Comparison of ENCODE assay signal across 18 cellular contexts in genomic region chr10:73497623-73498022, GRCh38. TPM values are rescaled to one million over a fixed set of nuclear protein-coding genes. Genes with fewer than 3 reads are reported as not detected.
DNase-seq lines count a peak whose midpoint lies in the region; ATAC-seq and TF ChIP-seq lines count a peak whose summit lies in the region.
"Had no signal": no experiment of that assay in that cellular context is flagged by ENCODE, and none has a peak within 500 bp of the region (broad histone marks: within the 10 kb centered on the region; RNA-seq: fewer than 3 reads in every experiment).

No MANE protein-coding gene starts in this region.

- H3K4me3 ChIP-seq in Karpas-422 (ENCODE audit: low read length) = no peak overlapping the region
- no peak overlapping the region for H3K4me3 ChIP-seq in Peyer's patch
- H3K4me3 ChIP-seq: SJCRH30 had no signal

- no peak overlapping the region for H2AFZ ChIP-seq in Karpas-422 (ENCODE audit: low read length)

- no peak for ATAC-seq in CD4-positive, alpha-beta T cell (ENCODE audit: poor library complexity)
- ATAC-seq in left ventricle myocardium superior (no peak), GM21367 (IDR thresholded peaks at IDR 0.05; ENCODE audit: unreplicated experiment) (no peak)
- ATAC-seq: PC-3 had no signal

- peaks cover 16% of the 10 kb centered on the region for H3K36me3 Mint-ChIP-seq in CD4-positive, alpha-beta T cell (ENCODE audit: low read depth)
- H3K36me3 Mint-ChIP-seq in brain = peaks cover 40% of the 10 kb centered on the region
- no peaks in the 10 kb centered on the region for H3K36me3 Mint-ChIP-seq in osteocyte (ENCODE audit: unreplicated experiment)

- H3K27ac ChIP-seq in CD4-positive, alpha-beta T cell (ENCODE audit: low read depth, low read length) = no peak overlapping the region
- H3K27ac ChIP-seq in Karpas-422 (ENCODE audit: low read length) = no peak overlapping the region; the same call in 1 of the 2 replicates
- no peak overlapping the region for H3K27ac ChIP-seq in Peyer's patch
- H3K27ac ChIP-seq: SJCRH30 had no signal

- H3K36me3 ChIP-seq in Karpas-422 (ENCODE audit: insufficient read depth, low read length) (no peaks in the 10 kb centered on the region), Peyer's patch (peaks cover 0 to 37% (median 0%) of the 10 kb centered on the region in 3 donors)

- H3K27ac Mint-ChIP-seq in CD4-positive, alpha-beta T cell = peak overlapping the region; percentile 78
- H3K27ac Mint-ChIP-seq in brain (peak overlapping the region in 4 of 5 experiments; percentile 95 to 99 (median 98)), osteocyte (ENCODE audit: unreplicated experiment) (no peak overlapping the region)
- H3K27ac Mint-ChIP-seq: H9 had no signal

- H3K4me3 Mint-ChIP-seq in CD4-positive, alpha-beta T cell = peak overlapping the region; percentile 63
- peak overlapping the region in 4 of 5 experiments; percentile 13 to 96 (median 88) for H3K4me3 Mint-ChIP-seq in brain
- peak overlapping the region; percentile 8 for H3K4me3 Mint-ChIP-seq in osteocyte (ENCODE audit: unreplicated experiment)
- H3K4me3 Mint-ChIP-seq: CD14-positive monocyte had no signal

- TF ChIP-seq POLR2A in Peyer's patch (IDR thresholded peaks at IDR 0.05) = no peak

- H3K4me1 ChIP-seq in Karpas-422 (ENCODE audit: low read length) (peaks cover 49% of the 10 kb centered on the region), Peyer's patch (peaks cover 0 to 32% (median 6%) of the 10 kb centered on the region in 4 donors)

- peak overlapping the region; percentile 91 for H3K4me2 ChIP-seq in Karpas-422 (ENCODE audit: low read depth, low read length, poor library complexity, severe bottlenecking)

- peaks cover 62% of the 10 kb centered on the region for H3K4me1 Mint-ChIP-seq in CD4-positive, alpha-beta T cell (ENCODE audit: low read depth)
- peaks cover 43% of the 10 kb centered on the region for H3K4me1 Mint-ChIP-seq in brain
- H3K4me1 Mint-ChIP-seq in osteocyte (ENCODE audit: unreplicated experiment) = peaks cover 31% of the 10 kb centered on the region

- no peaks in the 10 kb centered on the region for H3K9me2 ChIP-seq in Karpas-422 (replicated peaks; ENCODE audit: insufficient read depth, low read length)

- H3K9me3 ChIP-seq in CD4-positive, alpha-beta T cell (ENCODE audit: control insufficient read depth, low read length) = no peaks in the 10 kb centered on the region
- H3K9me3 ChIP-seq in Karpas-422 (ENCODE audit: low read length) (no peaks in the 10 kb centered on the region), Peyer's patch (no peaks in the 10 kb centered on the region)
- H3K9me3 ChIP-seq: Caco-2, SJCRH30 had no signal

- no peak overlapping the region for H3K9ac ChIP-seq in Karpas-422 (ENCODE audit: low read length)

- DNase-seq in CD4-positive, alpha-beta T cell = no peak
- DNase-seq in Karpas-422 = no peak
- DNase-seq in osteocyte (ENCODE audit: extremely low spot score, unreplicated experiment) = no peak
- DNase-seq in Peyer's patch = no peak
- DNase-seq in left ventricle myocardium superior = no peak
- DNase-seq: ACHN, Caco-2, H9, NCI-H1048, NCI-H1436, NCI-H2029, NCI-H345, NCI-H524 treated with DMSO at 0.1 percent for 48 hours, PC-3, SJCRH30 had no signal

- no peaks in the 10 kb centered on the region for H4K20me1 ChIP-seq in Karpas-422 (ENCODE audit: insufficient read depth, low read depth, low read length)

- H3K9me3 Mint-ChIP-seq in CD4-positive, alpha-beta T cell = no peaks in the 10 kb centered on the region
- no peaks in the 10 kb centered on the region for H3K9me3 Mint-ChIP-seq in brain
- no peaks in the 10 kb centered on the region for H3K9me3 Mint-ChIP-seq in osteocyte (ENCODE audit: unreplicated experiment)
- H3K9me3 Mint-ChIP-seq: CD14-positive monocyte, H9 had no signal

- CTCF ChIA-PET in CD4-positive, alpha-beta T cell (lab: Charles Lee) = no interaction called here

- no peaks in the 10 kb centered on the region for H3K27me3 ChIP-seq in CD4-positive, alpha-beta T cell (ENCODE audit: control insufficient read depth, insufficient read depth, low read length)
- H3K27me3 ChIP-seq in Karpas-422 (ENCODE audit: low read length) = no peaks in the 10 kb centered on the region
- H3K27me3 ChIP-seq in Peyer's patch = no peaks in the 10 kb centered on the region
- H3K27me3 ChIP-seq: SJCRH30 had no signal

- TF ChIP-seq CTCF in CD4-positive, alpha-beta T cell (IDR thresholded peaks at IDR 0.05) = no peak
- TF ChIP-seq CTCF in brain (conservative IDR thresholded peaks at IDR 0.05) (no peak), osteocyte (IDR thresholded peaks at IDR 0.05) (no peak), Peyer's patch (IDR thresholded peaks at IDR 0.05) (no peak)

- H3K27me3 Mint-ChIP-seq in CD4-positive, alpha-beta T cell = no peaks in the 10 kb centered on the region
- H3K27me3 Mint-ChIP-seq in brain (peaks cover 6% of the 10 kb centered on the region), osteocyte (ENCODE audit: unreplicated experiment) (no peaks in the 10 kb centered on the region)

- intact Hi-C loops in CD4-positive, alpha-beta T cell (cut with DNase I, micrococcal nuclease) = loop anchor here in 1 of 2 experiments (2.0 to 10.0 kb wide), 9 partner anchors 83 to 1143 kb away; partner anchors contain the start of genes ANXA7, CHCHD1, DNAJB12 and MICU1
- intact Hi-C loops in left ventricle myocardium superior (cut with micrococcal nuclease) = no loop called here

- POLR2A ChIA-PET in CD4-positive, alpha-beta T cell (lab: Charles Lee) = interaction anchor here (0.6 kb wide), 1 partner anchor 137 kb away, joined by 3 read pairs; no protein-coding TSS in a partner anchor

- H3K79me2 ChIP-seq in Karpas-422 (ENCODE audit: low read length) = peaks cover 42% of the 10 kb centered on the region

RNA-seq across cellular contexts. Expression of gene PPP3CB, which starts 1.8 kb away (rescaled TPM):
- 10 to 100 TPM; 20.2 to 20.3 TPM for total RNA-seq in CD4-positive, alpha-beta T cell
- 24.1 and 51.0 TPM in 2 replicates for total RNA-seq in Karpas-422 (2014; rRNA removed; shearing (Covaris generic); ENCODE audit: low replicate concordance)
- 62.6 TPM for polyA plus RNA-seq in brain (ENCODE audit: insufficient read depth, low read depth, low replicate concordance)
- total RNA-seq in osteocyte (65.5 and 65.6 TPM in 2 replicates), Peyer's patch (10 to 100 TPM; 28.2 to 42.0 (median 32.4) TPM), left ventricle myocardium superior (67.7 TPM)

Comparison
In these comparisons a context has a peak if more than half of its experiments do, and no peak if none do; other contexts are left out.
1. H3K4me3 Mint-ChIP-seq: peak in every context shown above with its lines; median percentile 88 in brain; 63 in CD4-positive, alpha-beta T cell; 8 in osteocyte.